Comparison of ENCODE assay signal across 14 cellular contexts in the genomic region with DNA sequence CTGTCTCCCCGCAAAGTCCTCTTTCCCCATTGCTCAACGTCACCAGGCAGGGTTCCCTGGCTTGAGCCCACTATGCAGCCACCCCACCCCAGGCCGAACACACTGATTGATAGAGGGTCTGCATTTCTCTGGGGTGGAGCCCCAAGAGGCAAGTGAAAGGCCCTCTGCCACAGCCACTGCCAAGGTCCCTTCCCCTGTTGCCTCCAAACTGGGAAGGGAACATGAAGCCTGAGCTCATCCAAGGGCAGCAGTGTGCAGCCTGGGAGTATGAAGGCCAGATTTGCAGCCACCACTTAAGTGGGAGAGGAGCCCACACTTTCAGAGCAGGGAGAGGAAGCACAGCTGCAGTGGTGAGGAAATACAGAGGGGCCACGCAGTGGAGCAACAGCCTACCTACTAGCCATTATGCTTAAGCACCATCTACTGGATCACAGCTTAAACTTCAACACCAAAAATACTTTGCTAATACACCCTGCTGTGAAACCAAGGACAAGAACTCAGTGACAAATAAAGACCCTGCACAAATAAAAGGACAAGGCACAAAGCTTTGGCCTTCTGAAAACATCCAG. TPM values are rescaled to one million over a fixed set of nuclear protein-coding genes. Genes with fewer than 3 reads are reported as not detected.
DNase-seq lines count a peak whose midpoint lies in the region; ATAC-seq and TF ChIP-seq lines count a peak whose summit lies in the region.
"Had no signal": no experiment of that assay in that cellular context is flagged by ENCODE, and none has a peak within 500 bp of the region (broad histone marks: within the 10 kb centered on the region; RNA-seq: fewer than 3 reads in every experiment).

No MANE protein-coding gene starts in this region.

- H3K27ac ChIP-seq in HUES64 (ENCODE audit: low read depth, low read length) = peak overlapping the region; percentile 43; the same call in 1 of the 2 replicates
- 0 out of 2 replicates have a peak overlapping the region, but pooled peaks have one; percentile 26 for H3K27ac ChIP-seq in SK-N-MC
- no peak overlapping the region for H3K27ac ChIP-seq in foreskin keratinocyte
- H3K27ac ChIP-seq in uterus = no peak overlapping the region
- H3K27ac ChIP-seq: PC-9, thoracic aorta had no signal

- H3K9me3 Mint-ChIP-seq in stimulated activated naive B cell treated with anti-CD40 and anti-IgM and Interleukin-4, amounts not matched to agents 10 μg/mL and 1 μg/mL and 100 μg/mL, for 72 hours = no peaks in the 10 kb centered on the region
- H3K9me3 Mint-ChIP-seq: activated naive CD4-positive, alpha-beta T cell treated with anti-CD3 and anti-CD28 coated beads, Interleukin-2, amount 50 U/mL, for 24 hours; nephron had no signal

- H3K36me3 Mint-ChIP-seq in stimulated activated naive B cell treated with anti-CD40 and anti-IgM and Interleukin-4, amounts not matched to agents 10 μg/mL and 1 μg/mL and 100 μg/mL, for 72 hours = peaks cover 0 to 2% of the 10 kb centered on the region in 2 donors
- H3K36me3 Mint-ChIP-seq: activated naive CD4-positive, alpha-beta T cell treated with anti-CD3 and anti-CD28 coated beads, Interleukin-2, amount 50 U/mL, for 24 hours had no signal

- H3K4me3 ChIP-seq in HUES64 (ENCODE audit: low read length) = no peak overlapping the region
- H3K4me3 ChIP-seq in SK-N-MC = no peak overlapping the region
- no peak overlapping the region for H3K4me3 ChIP-seq in uterus
- H3K4me3 ChIP-seq: PC-9, thoracic aorta had no signal

- H3K9ac ChIP-seq in HUES64 (ENCODE audit: low read depth, low read length) = no peak overlapping the region
- no peak overlapping the region for H3K9ac ChIP-seq in SK-N-MC (ENCODE audit: insufficient read length)

- 80% methylated on average over 4 of the region's 4 CpGs for WGBS in HUES64

- peaks cover 41% of the 10 kb centered on the region for H3K4me1 ChIP-seq in HUES64 (ENCODE audit: insufficient read depth, low read length)
- peaks cover 7% of the 10 kb centered on the region for H3K4me1 ChIP-seq in foreskin keratinocyte
- H3K4me1 ChIP-seq in uterus = peaks cover 0 to 7% of the 10 kb centered on the region in 2 donors

- ATAC-seq in foreskin keratinocyte (no peak), GM18873 (IDR thresholded peaks at IDR 0.05; ENCODE audit: low FRiP score, unreplicated experiment) (no peak)
- ATAC-seq in stimulated activated naive B cell treated with anti-CD40 and anti-IgM and Interleukin-4, amounts not matched to agents 10 μg/mL and 1 μg/mL and 100 μg/mL, for 72 hours (replicated peaks) = peak; percentile 31 to 33

- H3K9me3 ChIP-seq in HUES64 (ENCODE audit: insufficient read depth, low read depth, low read length) (no peaks in the 10 kb centered on the region), SK-N-MC (ENCODE audit: low read depth, low read length) (no peaks in the 10 kb centered on the region), uterus (no peaks in the 10 kb centered on the region)
- H3K9me3 ChIP-seq: thoracic aorta had no signal

- no peak overlapping the region for H3K4me3 Mint-ChIP-seq in stimulated activated naive B cell treated with anti-CD40 and anti-IgM and Interleukin-4, amounts not matched to agents 10 μg/mL and 1 μg/mL and 100 μg/mL, for 72 hours
- H3K4me3 Mint-ChIP-seq: activated naive CD4-positive, alpha-beta T cell treated with anti-CD3 and anti-CD28 coated beads, Interleukin-2, amount 50 U/mL, for 24 hours; nephron had no signal

- peak; percentile 3 for TF ChIP-seq CTCF in foreskin keratinocyte (conservative IDR thresholded peaks at IDR 0.05)
- no peak for TF ChIP-seq CTCF in uterus (IDR thresholded peaks at IDR 0.05)

- peaks cover 11 to 24% of the 10 kb centered on the region in 2 donors for H3K4me1 Mint-ChIP-seq in stimulated activated naive B cell treated with anti-CD40 and anti-IgM and Interleukin-4, amounts not matched to agents 10 μg/mL and 1 μg/mL and 100 μg/mL, for 72 hours
- H3K4me1 Mint-ChIP-seq: nephron had no signal

- peak overlapping the region; percentile 74 for H3K27ac Mint-ChIP-seq in stimulated activated naive B cell treated with anti-CD40 and anti-IgM and Interleukin-4, amounts not matched to agents 10 μg/mL and 1 μg/mL and 100 μg/mL, for 72 hours
- H3K27ac Mint-ChIP-seq: activated naive CD4-positive, alpha-beta T cell treated with anti-CD3 and anti-CD28 coated beads, Interleukin-2, amount 50 U/mL, for 24 hours; nephron had no signal

- no peaks in the 10 kb centered on the region for H3K36me3 ChIP-seq in HUES64 (ENCODE audit: insufficient read depth, low read length)
- no peaks in the 10 kb centered on the region for H3K36me3 ChIP-seq in SK-N-MC (ENCODE audit: insufficient read depth, low read length)
- no peaks in the 10 kb centered on the region for H3K36me3 ChIP-seq in uterus
- H3K36me3 ChIP-seq: thoracic aorta had no signal

- TF ChIP-seq POLR2A in uterus (IDR thresholded peaks at IDR 0.05) = no peak

- H3K27me3 Mint-ChIP-seq in stimulated activated naive B cell treated with anti-CD40 and anti-IgM and Interleukin-4, amounts not matched to agents 10 μg/mL and 1 μg/mL and 100 μg/mL, for 72 hours = no peaks in the 10 kb centered on the region
- H3K27me3 Mint-ChIP-seq: activated naive CD4-positive, alpha-beta T cell treated with anti-CD3 and anti-CD28 coated beads, Interleukin-2, amount 50 U/mL, for 24 hours had no signal

- no peaks in the 10 kb centered on the region for H3K27me3 ChIP-seq in HUES64 (ENCODE audit: insufficient read depth, low read length)
- H3K27me3 ChIP-seq in foreskin keratinocyte = no peaks in the 10 kb centered on the region
- H3K27me3 ChIP-seq in uterus = no peaks in the 10 kb centered on the region

- DNase-seq in SK-N-MC (ENCODE audit: low read depth, low spot score) = no peak
- no peak for DNase-seq in foreskin keratinocyte
- DNase-seq in stimulated activated naive B cell treated with anti-CD40 and anti-IgM and Interleukin-4, amounts not matched to agents 10 μg/mL and 1 μg/mL and 100 μg/mL, for 72 hours = no peak
- DNase-seq in ecto neural progenitor cell (ENCODE audit: low spot score) = no peak
- no peak for DNase-seq in OCI-M2 (lab: John Stamatoyannopoulos, UW; ENCODE audit: unreplicated experiment)
- DNase-seq in uterus = no peak
- DNase-seq: cerebellar nuclear complex, foreskin melanocyte, PC-9 had no signal

- intact Hi-C loops in uterus (cut with DNase I; ENCODE audit: low total_unique reads) = no loop called here

RNA-seq across cellular contexts. Expression of gene UBL3, which starts 48.6 kb away (rescaled TPM):
- polyA plus RNA-seq in HUES64 (2013, experiment 1 of 2) = 19.0 TPM
- polyA plus RNA-seq in HUES64 (2013, experiment 2 of 2) = 19.6 TPM
- 7.3 and 9.5 TPM in 2 replicates for total RNA-seq in foreskin keratinocyte
- 3.0 and 3.2 TPM in 2 replicates for polyA plus RNA-seq in foreskin keratinocyte
- 10 to 100 TPM; 30.2 to 59.7 (median 56.8) TPM for total RNA-seq in uterus

Comparison
In these comparisons a context has a peak if more than half of its experiments do, and no peak if none do; other contexts are left out.
1. H3K27ac ChIP-seq: peak in HUES64 (single experiment) and SK-N-MC (single experiment); none in foreskin keratinocyte (single experiment) and uterus (0 of 2).
2. ATAC-seq: peak in stimulated activated naive B cell treated with anti-CD40 and anti-IgM and Interleukin-4, amounts not matched to agents 10 μg/mL and 1 μg/mL and 100 μg/mL, for 72 hours (2 of 2); none in foreskin keratinocyte (single experiment) and GM18873 (single experiment).